In the genomic region with DNA sequence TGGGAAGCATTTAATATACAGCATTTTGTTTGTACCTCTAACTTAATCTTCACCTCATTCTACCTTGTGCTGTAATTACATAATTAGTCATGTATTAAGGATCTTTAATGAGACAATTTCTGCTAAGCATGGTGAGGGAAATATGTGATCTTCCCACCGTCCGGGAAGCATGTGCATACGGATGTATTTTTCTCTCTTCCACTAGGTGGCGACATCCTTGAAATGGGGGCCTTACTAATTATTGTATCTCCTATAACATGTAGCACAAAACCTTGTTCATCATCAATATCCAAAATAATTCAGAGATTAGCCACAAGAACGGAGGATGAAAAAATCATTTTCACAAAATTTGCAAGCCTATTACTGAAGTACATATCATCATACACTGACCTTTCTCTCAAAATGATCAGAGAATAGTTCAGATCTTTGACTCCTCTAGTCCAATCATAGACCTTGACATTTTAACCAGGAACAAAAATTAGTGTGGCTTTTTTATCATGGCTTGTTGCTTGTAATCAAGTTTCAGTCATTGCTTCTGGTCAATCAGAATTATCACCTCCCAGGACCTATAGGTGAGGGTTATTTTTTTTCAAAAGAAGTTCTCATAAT, we compare ENCODE assay signal across 9 cellular contexts.
DNase-seq lines count a peak whose midpoint lies in the region; ATAC-seq and TF ChIP-seq lines count a peak whose summit lies in the region.
"Had no signal": no experiment of that assay in that cellular context is flagged by ENCODE, and none has a peak within 500 bp of the region (broad histone marks: within the 10 kb centered on the region; RNA-seq: fewer than 3 reads in every experiment).

No MANE protein-coding gene starts in this region.

- peaks cover 0 to 2% of the 10 kb centered on the region in 2 donors for H3K9me3 Mint-ChIP-seq in activated T-cell treated with anti-CD3 and anti-CD28 coated beads, Interleukin-2, amount 50 U/mL, for 72 hours
- H3K9me3 Mint-ChIP-seq in activated naive CD8-positive, alpha-beta T cell treated with anti-CD3 and anti-CD28 coated beads for 36 hours: no peaks in the 10 kb centered on the region
- H3K9me3 Mint-ChIP-seq: central memory CD8-positive, alpha-beta T cell had no signal

- H3K27me3 ChIP-seq in tibial nerve: no peaks in the 10 kb centered on the region

- H3K27ac Mint-ChIP-seq in activated T-cell treated with anti-CD3 and anti-CD28 coated beads, Interleukin-2, amount 50 U/mL, for 72 hours: no peak overlapping the region
- no peak overlapping the region for H3K27ac Mint-ChIP-seq in activated naive CD8-positive, alpha-beta T cell treated with anti-CD3 and anti-CD28 coated beads for 36 hours
- H3K27ac Mint-ChIP-seq in T-helper 17 cell: no peak overlapping the region

- TF ChIP-seq CTCF in tibial nerve (IDR thresholded peaks at IDR 0.05): peak; percentile 50 to 75 (median 59)

- H3K27me3 Mint-ChIP-seq in activated T-cell treated with anti-CD3 and anti-CD28 coated beads, Interleukin-2, amount 50 U/mL, for 72 hours (ENCODE audit: low read depth): peaks cover 8% of the 10 kb centered on the region
- H3K27me3 Mint-ChIP-seq in activated naive CD8-positive, alpha-beta T cell treated with anti-CD3 and anti-CD28 coated beads for 36 hours: peaks cover 17% of the 10 kb centered on the region
- peaks cover 13% of the 10 kb centered on the region for H3K27me3 Mint-ChIP-seq in T-helper 17 cell

- H3K36me3 ChIP-seq in tibial nerve: no peaks in the 10 kb centered on the region

- no peak overlapping the region for H3K4me3 Mint-ChIP-seq in activated T-cell treated with anti-CD3 and anti-CD28 coated beads, Interleukin-2, amount 50 U/mL, for 72 hours
- no peak overlapping the region for H3K4me3 Mint-ChIP-seq in activated naive CD8-positive, alpha-beta T cell treated with anti-CD3 and anti-CD28 coated beads for 36 hours
- no peak overlapping the region for H3K4me3 Mint-ChIP-seq in T-helper 17 cell
- H3K4me3 Mint-ChIP-seq: central memory CD8-positive, alpha-beta T cell had no signal

- DNase-seq in activated T-cell treated with anti-CD3 and anti-CD28 coated beads, Interleukin-2, amount 50 U/mL, for 72 hours: peak; percentile 1 to 4
- DNase-seq in activated T-cell treated with anti-CD3 and anti-CD28 coated beads, Interleukin-2, amount 50 U/mL, for 48 hours: no peak
- peak; percentile 36 for DNase-seq in M059J (ENCODE audit: low read depth)
- peak; percentile 1 for DNase-seq in activated naive CD8-positive, alpha-beta T cell treated with anti-CD3 and anti-CD28 coated beads for 36 hours
- peak; percentile 41 for DNase-seq in iPS-NIHi7 (ENCODE audit: extremely low spot score)
- DNase-seq in tibial nerve (ENCODE audit: low spot score in 2 of 2): peak in 1 of 2 donors; percentile 17
- no peak for DNase-seq in T-helper 17 cell

- H3K4me1 Mint-ChIP-seq in activated T-cell treated with anti-CD3 and anti-CD28 coated beads, Interleukin-2, amount 50 U/mL, for 72 hours (ENCODE audit: low read depth): no peaks in the 10 kb centered on the region
- no peaks in the 10 kb centered on the region for H3K4me1 Mint-ChIP-seq in activated naive CD8-positive, alpha-beta T cell treated with anti-CD3 and anti-CD28 coated beads for 36 hours
- no peaks in the 10 kb centered on the region for H3K4me1 Mint-ChIP-seq in T-helper 17 cell
- H3K4me1 Mint-ChIP-seq: central memory CD8-positive, alpha-beta T cell had no signal

- no peak for TF ChIP-seq EP300 in tibial nerve (IDR thresholded peaks at IDR 0.05)

- 21 to 27% methylated on average over 5 of the region's 5 CpGs for WGBS in tibial nerve, 2 donors

- H3K4me3 ChIP-seq in tibial nerve: no peak overlapping the region

- no peak overlapping the region for H3K27ac ChIP-seq in tibial nerve

- no peaks in the 10 kb centered on the region for H3K36me3 Mint-ChIP-seq in activated T-cell treated with anti-CD3 and anti-CD28 coated beads, Interleukin-2, amount 50 U/mL, for 72 hours (ENCODE audit: insufficient read depth in 2 of 2)
- H3K36me3 Mint-ChIP-seq in activated naive CD8-positive, alpha-beta T cell treated with anti-CD3 and anti-CD28 coated beads for 36 hours: no peaks in the 10 kb centered on the region
- peaks cover 2% of the 10 kb centered on the region for H3K36me3 Mint-ChIP-seq in T-helper 17 cell (ENCODE audit: low read depth)

- peaks cover 0 to 4% (median 0%) of the 10 kb centered on the region in 4 donors for H3K4me1 ChIP-seq in tibial nerve

- no peak for TF ChIP-seq POLR2A in tibial nerve (IDR thresholded peaks at IDR 0.05)

- H3K9me3 ChIP-seq in tibial nerve: no peaks in the 10 kb centered on the region
- no peaks in the 10 kb centered on the region for H3K9me3 ChIP-seq in T-helper 17 cell (ENCODE audit: control insufficient read depth, low read length, poor library complexity, severe bottlenecking)

- ATAC-seq in activated T-cell treated with anti-CD3 and anti-CD28 coated beads, Interleukin-2, amount 50 U/mL, for 72 hours (replicated peaks in 1 of 2): no peak
- peak; percentile 71 for ATAC-seq in GM21825 (IDR thresholded peaks at IDR 0.05; ENCODE audit: unreplicated experiment)
- ATAC-seq in T-helper 17 cell: no peak

Comparison
In these comparisons a context has a peak if more than half of its experiments do, and no peak if none do; other contexts are left out.
1. DNase-seq: peak in activated T-cell treated with anti-CD3 and anti-CD28 coated beads, Interleukin-2, amount 50 U/mL, for 72 hours (2 of 2), M059J (single experiment), activated naive CD8-positive, alpha-beta T cell treated with anti-CD3 and anti-CD28 coated beads for 36 hours (single experiment) and iPS-NIHi7 (single experiment); none in activated T-cell treated with anti-CD3 and anti-CD28 coated beads, Interleukin-2, amount 50 U/mL, for 48 hours (0 of 2) and T-helper 17 cell (0 of 3).